ENCODE assay signal across 8 cellular contexts in genomic region chr14:24442240-24443052, GRCh38.
DNase-seq lines count a peak whose midpoint lies in the region; ATAC-seq and TF ChIP-seq lines count a peak whose summit lies in the region.

SDR39U1 (minus strand) TSS chr14:24442776; CDS start chr14:24442769, 7 bp downstream.

- peak within 1 kb of the TSS; percentile 96 for H3K4me3 ChIP-seq in AG10803 (ENCODE audit: low read length)

- ATAC-seq in GM19035 (IDR thresholded peaks at IDR 0.05; ENCODE audit: unreplicated experiment) (peak; percentile 91), HG03354 (IDR thresholded peaks at IDR 0.05; ENCODE audit: poor library complexity, severe bottlenecking, unreplicated experiment) (peak; percentile 91)
- peak; percentile 90 to 92 for ATAC-seq in activated CD4-positive, CD25-positive, alpha-beta regulatory T cell treated with anti-CD3 and anti-CD28 coated beads, Interleukin-2, amount 50 U/mL, for 24 hours

- DNase-seq in AG10803 (ENCODE audit: low read depth): peak; percentile 99
- peak; percentile 99 for DNase-seq in NCI-H446 treated with DMSO at 0.1 percent for 48 hours (lab: John Stamatoyannopoulos, UW)
- DNase-seq in cerebellar cortex (ENCODE audit: low spot score): peak; percentile 99
- peak; percentile 99 for DNase-seq in islet precursor cell
- DNase-seq in stimulated activated CD4-positive, alpha-beta T cell treated with anti-CD3 and anti-CD28 coated beads, Interleukin-12 subunit alpha, Interleukin-12 subunit beta, amount 100 ng/mL, for 48 hours (ENCODE audit: low read depth in 2 of 3, low spot score in 1 of 3): peak; percentile 92 to 95 (median 93)

- no peak for TF ChIP-seq CTCF in AG10803 (conservative IDR thresholded peaks at IDR 0.05; ENCODE audit: low read length)

Comparison
In these comparisons a context has a peak if more than half of its experiments do, and no peak if none do; other contexts are left out.
1. Peak in every context shown above with its lines: DNase-seq, ATAC-seq and H3K4me3 ChIP-seq.